ENCODE assay signal across 1 cellular context in genomic region chr12:101422066-101422465, GRCh38. TPM values are rescaled to one million over a fixed set of nuclear protein-coding genes. Genes with fewer than 3 reads are reported as not detected.
"Had no signal": no experiment of that assay in that cellular context is flagged by ENCODE, and none has a peak within 500 bp of the region (broad histone marks: within the 10 kb centered on the region; RNA-seq: fewer than 3 reads in every experiment).

No MANE protein-coding gene starts in this region.

RNA-seq across cellular contexts. Expression of gene SPIC, which starts 53.1 kb away (rescaled TPM):
- total RNA-seq: G401 had no signal
